ENCODE assay signal across 8 cellular contexts in the genomic region with DNA sequence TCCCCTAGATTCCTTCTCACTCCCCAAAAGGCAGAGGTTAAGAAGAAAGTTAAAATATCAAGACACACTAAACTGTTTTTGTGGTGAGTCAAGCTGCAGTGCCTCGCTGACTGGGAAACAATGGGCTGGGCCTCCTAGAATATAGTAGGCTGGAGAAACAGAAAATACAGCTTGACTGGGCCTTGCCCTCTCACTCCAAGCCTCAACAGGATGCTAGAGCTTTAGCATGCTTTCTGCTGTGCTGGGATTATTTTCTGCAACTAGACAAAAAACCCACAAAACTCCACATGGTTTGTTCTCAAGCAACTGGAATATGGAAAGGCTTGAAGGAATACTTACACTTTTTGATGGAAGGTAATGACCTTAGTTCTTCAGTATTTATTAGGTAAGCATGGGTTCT. TPM values are rescaled to one million over a fixed set of nuclear protein-coding genes. Genes with fewer than 3 reads are reported as not detected.
DNase-seq lines count a peak whose midpoint lies in the region; ATAC-seq and TF ChIP-seq lines count a peak whose summit lies in the region.

No MANE protein-coding gene starts in this region.

- no peak for TF ChIP-seq CTCF in Loucy (conservative IDR thresholded peaks at IDR 0.05; ENCODE audit: low read length)
- TF ChIP-seq CTCF in brain microvascular endothelial cell (IDR thresholded peaks at IDR 0.05; ENCODE audit: low read depth, low read length, missing control alignments): no peak

- peaks cover 4% of the 10 kb centered on the region for H3F3A ChIP-seq in Loucy (ENCODE audit: low read depth)

- H3K27ac ChIP-seq in brain microvascular endothelial cell: peak overlapping the region; percentile 75

- H3K36me3 ChIP-seq in Loucy (ENCODE audit: insufficient read depth, low read length) (peaks cover 6% of the 10 kb centered on the region; the same call in 1 of the 2 replicates), brain microvascular endothelial cell (replicated peaks) (no peaks in the 10 kb centered on the region)

- in situ Hi-C loops in brain microvascular endothelial cell (cut with HindIII; ENCODE audit: low pct_ligation_motif_present, low sequenced_read_pairs): no loop called here

- H3K4me3 ChIP-seq in Loucy (ENCODE audit: low read length, poor library complexity, severe bottlenecking) (peak overlapping the region; percentile 5), brain microvascular endothelial cell (ENCODE audit: low read depth, low read length) (no peak overlapping the region)

- no peaks in the 10 kb centered on the region for H3K27me3 ChIP-seq in Loucy (ENCODE audit: insufficient read depth, low read length, poor library complexity, severe bottlenecking)
- H3K27me3 ChIP-seq in brain microvascular endothelial cell (replicated peaks): no peaks in the 10 kb centered on the region

- H3K9me2 ChIP-seq in Loucy (replicated peaks; ENCODE audit: low read depth, low read length): no peaks in the 10 kb centered on the region

- peak; percentile 79 for DNase-seq in brain microvascular endothelial cell
- no peak for DNase-seq in left lobe of liver (ENCODE audit: low spot score)
- DNase-seq in superior temporal gyrus (ENCODE audit: extremely low spot score): peak; percentile 73
- no peak for DNase-seq in NCI-H774 (lab: John Stamatoyannopoulos, UW)
- DNase-seq in activated gamma-delta T cell (lab: John Stamatoyannopoulos, UW): no peak
- DNase-seq in NOMO-1 treated with DMSO at 0.1 percent for 48 hours (lab: John Stamatoyannopoulos, UW; ENCODE audit: unreplicated experiment): no peak
- DNase-seq in SKM-1 (lab: John Stamatoyannopoulos, UW; ENCODE audit: unreplicated experiment): no peak

- peaks cover 64% of the 10 kb centered on the region for H3K4me1 ChIP-seq in Loucy (ENCODE audit: insufficient read depth, low read length, poor library complexity, severe bottlenecking)

- H2AFZ ChIP-seq in Loucy (ENCODE audit: low read length): no peak overlapping the region

- H3K79me2 ChIP-seq in Loucy (ENCODE audit: insufficient read depth, low read length): peaks cover 86% of the 10 kb centered on the region

- peak overlapping the region; percentile 59 for H3K4me2 ChIP-seq in Loucy (ENCODE audit: low read depth, low read length, poor library complexity, severe bottlenecking)

- peaks cover 22% of the 10 kb centered on the region for H4K20me1 ChIP-seq in Loucy (ENCODE audit: insufficient read depth, low read length, poor library complexity, severe bottlenecking)

- peak overlapping the region; percentile 4 for H3K9ac ChIP-seq in Loucy (ENCODE audit: low read depth, low read length, poor library complexity, severe bottlenecking)

- H3K9me3 ChIP-seq in Loucy (ENCODE audit: insufficient read depth, low read depth, low read length): no peaks in the 10 kb centered on the region

- ATAC-seq in left lobe of liver: peak; percentile 12

RNA-seq across cellular contexts. Expression of a gene that starts 27.9 kb away (rescaled TPM):
- 22.6 TPM for total RNA-seq in left lobe of liver

Comparison
In these comparisons a context has a peak if more than half of its experiments do, and no peak if none do; other contexts are left out.
1. DNase-seq: peak in brain microvascular endothelial cell (single experiment) and superior temporal gyrus (single experiment); none in left lobe of liver (single experiment), NCI-H774 (single experiment), activated gamma-delta T cell (single experiment), NOMO-1 treated with DMSO at 0.1 percent for 48 hours (single experiment) and SKM-1 (single experiment).